Comparison of ENCODE assay signal across 18 cellular contexts in the genomic region with DNA sequence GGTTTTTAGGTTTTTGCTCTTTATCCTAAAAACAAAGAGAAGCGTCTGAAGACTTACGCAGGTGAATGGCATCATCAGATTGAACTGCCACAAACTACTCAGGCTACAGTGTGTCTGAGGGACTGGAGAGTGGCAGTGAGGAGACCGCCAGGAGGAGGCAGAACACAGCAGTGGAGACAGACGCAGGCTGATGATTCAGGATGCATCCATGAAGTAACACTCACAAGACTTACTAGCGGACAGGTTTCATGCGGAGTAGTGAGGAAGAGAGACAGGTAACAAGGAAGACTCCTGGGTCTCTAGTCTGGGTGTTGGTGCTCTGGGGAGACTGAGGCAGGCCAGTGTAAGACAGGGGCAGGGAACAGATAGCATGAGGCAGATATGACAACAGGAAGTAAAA.
"Had no signal": no experiment of that assay in that cellular context is flagged by ENCODE, and none has a peak within 500 bp of the region (broad histone marks: within the 10 kb centered on the region; RNA-seq: fewer than 3 reads in every experiment).

No MANE protein-coding gene starts in this region.

- H3K4me3 Mint-ChIP-seq: natural killer cell treated with Interleukin-12 subunit alpha and Interleukin-12 subunit beta and Interleukin-15 and Interleukin-18, amount 100 ng/mL, for 72 hours had no signal

- FAIRE-seq: islet of Langerhans had no signal

- H3K9me3 Mint-ChIP-seq: natural killer cell treated with Interleukin-12 subunit alpha and Interleukin-12 subunit beta and Interleukin-15 and Interleukin-18, amount 100 ng/mL, for 72 hours had no signal

- H3K27me3 ChIP-seq: colonic mucosa, heart left ventricle, sigmoid colon, suprapubic skin, thyroid gland, upper lobe of left lung, uterus had no signal

- ATAC-seq: heart left ventricle; left lobe of liver; natural killer cell treated with Interleukin-12 subunit alpha and Interleukin-12 subunit beta and Interleukin-15 and Interleukin-18, amount 100 ng/mL, for 72 hours had no signal

- H3K36me3 Mint-ChIP-seq: natural killer cell treated with Interleukin-12 subunit alpha and Interleukin-12 subunit beta and Interleukin-15 and Interleukin-18, amount 100 ng/mL, for 72 hours had no signal

- DNase-seq: colonic mucosa; effector CD4-positive, alpha-beta T cell; foreskin melanocyte; heart left ventricle; hypothalamus; mammary epithelial cell; sigmoid colon; stimulated activated CD4-positive, alpha-beta T cell treated with anti-CD3 and anti-CD28 coated beads, Interleukin-12 subunit alpha, Interleukin-12 subunit beta, amount 100 ng/mL, for 4 hours; stimulated activated naive CD4-positive, alpha-beta T cell treated with Interleukin-2 at 50 U/mL for 16 hours; thyroid gland; upper lobe of left lung; uterus had no signal

- H3K36me3 ChIP-seq: colonic mucosa, heart left ventricle, neutrophil, sigmoid colon, suprapubic skin, thyroid gland, upper lobe of left lung, uterus had no signal

- H3K4me3 ChIP-seq: colonic mucosa, heart left ventricle, sigmoid colon, skin epidermis, suprapubic skin, thyroid gland, upper lobe of left lung, uterus had no signal

- H3K27ac ChIP-seq: colonic mucosa, heart left ventricle, neutrophil, sigmoid colon, skin epidermis, suprapubic skin, thyroid gland, upper lobe of left lung, uterus had no signal

- H3K27ac Mint-ChIP-seq: natural killer cell treated with Interleukin-12 subunit alpha and Interleukin-12 subunit beta and Interleukin-15 and Interleukin-18, amount 100 ng/mL, for 72 hours had no signal

- H3K9me3 ChIP-seq: colonic mucosa, heart left ventricle, neutrophil, sigmoid colon, suprapubic skin, thyroid gland, upper lobe of left lung, uterus had no signal

- H3K4me1 ChIP-seq: colonic mucosa, uterus had no signal
